ENCODE assay signal across 1 cellular context in the genomic region with DNA sequence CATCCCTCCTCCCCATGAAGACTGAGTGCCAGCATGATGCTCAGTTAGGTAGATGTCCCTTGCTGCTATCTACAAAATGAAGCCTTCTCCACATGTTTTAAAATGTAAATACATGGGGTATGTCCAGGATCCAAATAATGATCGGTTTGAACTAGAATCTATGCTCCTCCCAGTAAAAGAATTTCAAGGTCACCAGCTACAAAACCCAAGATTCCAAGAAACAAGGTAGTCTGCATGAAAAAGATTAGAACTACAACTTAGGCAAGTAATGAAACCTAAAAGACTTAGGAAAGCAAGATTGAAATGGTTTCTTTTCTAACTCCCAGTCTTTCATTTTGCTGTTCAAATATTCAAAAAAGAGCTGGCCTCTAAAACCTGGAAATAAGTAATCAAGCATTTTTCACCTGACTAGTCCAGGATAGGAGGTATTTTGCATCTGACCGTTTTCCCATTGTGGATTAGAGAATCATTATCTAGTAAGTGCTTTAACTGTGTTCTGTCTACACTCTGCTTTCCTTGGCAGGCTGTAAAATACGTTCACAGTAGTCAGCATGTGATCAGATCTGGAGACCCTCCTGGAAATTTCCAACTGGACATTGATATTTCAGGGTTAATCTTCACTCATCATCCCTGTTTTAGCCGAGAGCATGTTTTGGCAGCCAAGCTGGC.
TF ChIP-seq lines count a peak whose summit lies in the region.

No MANE protein-coding gene starts in this region.

TF ChIP-seq in K562, 482 proteins besides CTCF, POLR2A, EP300 and RAD21 (continued from another document):
- peak; percentile 42 for TF ChIP-seq RBBP5 (IDR thresholded peaks at IDR 0.05; ENCODE audit: borderline replicate concordance, insufficient read depth, low read length, poor library complexity, severe bottlenecking)
- no peak for TF ChIP-seq PML (IDR thresholded peaks at IDR 0.05; ENCODE audit: low read length)
- no peak for TF ChIP-seq MTA3 (IDR thresholded peaks at IDR 0.05; ENCODE audit: borderline replicate concordance)
- TF ChIP-seq POLR2AphosphoS5 (IDR thresholded peaks at IDR 0.05; ENCODE audit: control insufficient read depth, insufficient read depth, low read depth, low read length), result no peak
- TF ChIP-seq, protein P1, sequence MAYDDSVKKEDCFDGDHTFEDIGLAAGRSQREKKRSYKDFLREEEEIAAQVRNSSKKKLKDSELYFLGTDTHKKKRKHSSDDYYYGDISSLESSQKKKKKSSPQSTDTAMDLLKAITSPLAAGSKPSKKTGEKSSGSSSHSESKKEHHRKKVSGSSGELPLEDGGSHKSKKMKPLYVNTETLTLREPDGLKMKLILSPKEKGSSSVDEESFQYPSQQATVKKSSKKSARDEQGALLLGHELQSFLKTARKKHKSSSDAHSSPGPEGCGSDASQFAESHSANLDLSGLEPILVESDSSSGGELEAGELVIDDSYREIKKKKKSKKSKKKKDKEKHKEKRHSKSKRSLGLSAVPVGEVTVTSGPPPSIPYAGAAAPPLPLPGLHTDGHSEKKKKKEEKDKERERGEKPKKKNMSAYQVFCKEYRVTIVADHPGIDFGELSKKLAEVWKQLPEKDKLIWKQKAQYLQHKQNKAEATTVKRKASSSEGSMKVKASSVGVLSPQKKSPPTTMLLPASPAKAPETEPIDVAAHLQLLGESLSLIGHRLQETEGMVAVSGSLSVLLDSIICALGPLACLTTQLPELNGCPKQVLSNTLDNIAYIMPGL (CRISPR knock-in tag; IDR thresholded peaks at IDR 0.05), result no peak
- TF ChIP-seq, protein P2, sequence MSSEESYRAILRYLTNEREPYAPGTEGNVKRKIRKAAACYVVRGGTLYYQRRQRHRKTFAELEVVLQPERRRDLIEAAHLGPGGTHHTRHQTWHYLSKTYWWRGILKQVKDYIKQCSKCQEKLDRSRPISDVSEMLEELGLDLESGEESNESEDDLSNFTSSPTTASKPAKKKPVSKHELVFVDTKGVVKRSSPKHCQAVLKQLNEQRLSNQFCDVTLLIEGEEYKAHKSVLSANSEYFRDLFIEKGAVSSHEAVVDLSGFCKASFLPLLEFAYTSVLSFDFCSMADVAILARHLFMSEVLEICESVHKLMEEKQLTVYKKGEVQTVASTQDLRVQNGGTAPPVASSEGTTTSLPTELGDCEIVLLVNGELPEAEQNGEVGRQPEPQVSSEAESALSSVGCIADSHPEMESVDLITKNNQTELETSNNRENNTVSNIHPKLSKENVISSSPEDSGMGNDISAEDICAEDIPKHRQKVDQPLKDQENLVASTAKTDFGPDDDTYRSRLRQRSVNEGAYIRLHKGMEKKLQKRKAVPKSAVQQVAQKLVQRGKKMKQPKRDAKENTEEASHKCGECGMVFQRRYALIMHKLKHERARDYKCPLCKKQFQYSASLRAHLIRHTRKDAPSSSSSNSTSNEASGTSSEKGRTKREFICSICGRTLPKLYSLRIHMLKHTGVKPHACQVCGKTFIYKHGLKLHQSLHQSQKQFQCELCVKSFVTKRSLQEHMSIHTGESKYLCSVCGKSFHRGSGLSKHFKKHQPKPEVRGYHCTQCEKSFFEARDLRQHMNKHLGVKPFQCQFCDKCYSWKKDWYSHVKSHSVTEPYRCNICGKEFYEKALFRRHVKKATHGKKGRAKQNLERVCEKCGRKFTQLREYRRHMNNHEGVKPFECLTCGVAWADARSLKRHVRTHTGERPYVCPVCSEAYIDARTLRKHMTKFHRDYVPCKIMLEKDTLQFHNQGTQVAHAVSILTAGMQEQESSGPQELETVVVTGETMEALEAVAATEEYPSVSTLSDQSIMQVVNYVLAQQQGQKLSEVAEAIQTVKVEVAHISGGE (CRISPR knock-in tag; IDR thresholded peaks at IDR 0.05), result no peak
- TF ChIP-seq, protein P3, sequence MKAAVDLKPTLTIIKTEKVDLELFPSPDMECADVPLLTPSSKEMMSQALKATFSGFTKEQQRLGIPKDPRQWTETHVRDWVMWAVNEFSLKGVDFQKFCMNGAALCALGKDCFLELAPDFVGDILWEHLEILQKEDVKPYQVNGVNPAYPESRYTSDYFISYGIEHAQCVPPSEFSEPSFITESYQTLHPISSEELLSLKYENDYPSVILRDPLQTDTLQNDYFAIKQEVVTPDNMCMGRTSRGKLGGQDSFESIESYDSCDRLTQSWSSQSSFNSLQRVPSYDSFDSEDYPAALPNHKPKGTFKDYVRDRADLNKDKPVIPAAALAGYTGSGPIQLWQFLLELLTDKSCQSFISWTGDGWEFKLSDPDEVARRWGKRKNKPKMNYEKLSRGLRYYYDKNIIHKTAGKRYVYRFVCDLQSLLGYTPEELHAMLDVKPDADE (conservative IDR thresholded peaks at IDR 0.05; ENCODE audit: control insufficient read depth, low read depth, low read length), result no peak
- TF ChIP-seq STAT5A (IDR thresholded peaks at IDR 0.05; ENCODE audit: borderline replicate concordance, low read length), result peak; percentile 60
- TF ChIP-seq PURB (CRISPR knock-in tag; IDR thresholded peaks at IDR 0.05; ENCODE audit: low read depth), result no peak
- TF ChIP-seq RHOXF2B (CRISPR knock-in tag; conservative IDR thresholded peaks at IDR 0.05), result no peak
- no peak for TF ChIP-seq MEF2D (tag; conservative IDR thresholded peaks at IDR 0.05; ENCODE audit: low read depth)
- no peak for TF ChIP-seq ELF4 (CRISPR knock-in tag; IDR thresholded peaks at IDR 0.05)
- TF ChIP-seq ZC3H4 (CRISPR knock-in tag; IDR thresholded peaks at IDR 0.05; ENCODE audit: borderline replicate concordance), result no peak
- no peak for TF ChIP-seq ZNF23 (CRISPR knock-in tag; IDR thresholded peaks at IDR 0.05)
- no peak for TF ChIP-seq ZNF384 (IDR thresholded peaks at IDR 0.05; ENCODE audit: low read depth, low read length)
- TF ChIP-seq HDAC6 (IDR thresholded peaks at IDR 0.05; ENCODE audit: low read depth, low read length), result no peak
- TF ChIP-seq PCBP1 (IDR thresholded peaks at IDR 0.05; ENCODE audit: low read depth, low read length, poor library complexity, severe bottlenecking), result no peak
- TF ChIP-seq TFAM (CRISPR knock-in tag; conservative IDR thresholded peaks at IDR 0.05), result no peak
- TF ChIP-seq LEF1 (IDR thresholded peaks at IDR 0.05), result peak; percentile 77
- no peak for TF ChIP-seq ERF (CRISPR knock-in tag; IDR thresholded peaks at IDR 0.05)
- peak; percentile 83 for TF ChIP-seq ARID1B (IDR thresholded peaks at IDR 0.05)
- TF ChIP-seq, protein P4, sequence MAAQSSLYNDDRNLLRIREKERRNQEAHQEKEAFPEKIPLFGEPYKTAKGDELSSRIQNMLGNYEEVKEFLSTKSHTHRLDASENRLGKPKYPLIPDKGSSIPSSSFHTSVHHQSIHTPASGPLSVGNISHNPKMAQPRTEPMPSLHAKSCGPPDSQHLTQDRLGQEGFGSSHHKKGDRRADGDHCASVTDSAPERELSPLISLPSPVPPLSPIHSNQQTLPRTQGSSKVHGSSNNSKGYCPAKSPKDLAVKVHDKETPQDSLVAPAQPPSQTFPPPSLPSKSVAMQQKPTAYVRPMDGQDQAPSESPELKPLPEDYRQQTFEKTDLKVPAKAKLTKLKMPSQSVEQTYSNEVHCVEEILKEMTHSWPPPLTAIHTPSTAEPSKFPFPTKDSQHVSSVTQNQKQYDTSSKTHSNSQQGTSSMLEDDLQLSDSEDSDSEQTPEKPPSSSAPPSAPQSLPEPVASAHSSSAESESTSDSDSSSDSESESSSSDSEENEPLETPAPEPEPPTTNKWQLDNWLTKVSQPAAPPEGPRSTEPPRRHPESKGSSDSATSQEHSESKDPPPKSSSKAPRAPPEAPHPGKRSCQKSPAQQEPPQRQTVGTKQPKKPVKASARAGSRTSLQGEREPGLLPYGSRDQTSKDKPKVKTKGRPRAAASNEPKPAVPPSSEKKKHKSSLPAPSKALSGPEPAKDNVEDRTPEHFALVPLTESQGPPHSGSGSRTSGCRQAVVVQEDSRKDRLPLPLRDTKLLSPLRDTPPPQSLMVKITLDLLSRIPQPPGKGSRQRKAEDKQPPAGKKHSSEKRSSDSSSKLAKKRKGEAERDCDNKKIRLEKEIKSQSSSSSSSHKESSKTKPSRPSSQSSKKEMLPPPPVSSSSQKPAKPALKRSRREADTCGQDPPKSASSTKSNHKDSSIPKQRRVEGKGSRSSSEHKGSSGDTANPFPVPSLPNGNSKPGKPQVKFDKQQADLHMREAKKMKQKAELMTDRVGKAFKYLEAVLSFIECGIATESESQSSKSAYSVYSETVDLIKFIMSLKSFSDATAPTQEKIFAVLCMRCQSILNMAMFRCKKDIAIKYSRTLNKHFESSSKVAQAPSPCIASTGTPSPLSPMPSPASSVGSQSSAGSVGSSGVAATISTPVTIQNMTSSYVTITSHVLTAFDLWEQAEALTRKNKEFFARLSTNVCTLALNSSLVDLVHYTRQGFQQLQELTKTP (IDR thresholded peaks at IDR 0.05; ENCODE audit: low read depth in 1 of 2, partially characterized antibody in 2 of 2), result no peak
- TF ChIP-seq CBFA2T3 (IDR thresholded peaks at IDR 0.05), result peak; percentile 60
- TF ChIP-seq, protein P5, sequence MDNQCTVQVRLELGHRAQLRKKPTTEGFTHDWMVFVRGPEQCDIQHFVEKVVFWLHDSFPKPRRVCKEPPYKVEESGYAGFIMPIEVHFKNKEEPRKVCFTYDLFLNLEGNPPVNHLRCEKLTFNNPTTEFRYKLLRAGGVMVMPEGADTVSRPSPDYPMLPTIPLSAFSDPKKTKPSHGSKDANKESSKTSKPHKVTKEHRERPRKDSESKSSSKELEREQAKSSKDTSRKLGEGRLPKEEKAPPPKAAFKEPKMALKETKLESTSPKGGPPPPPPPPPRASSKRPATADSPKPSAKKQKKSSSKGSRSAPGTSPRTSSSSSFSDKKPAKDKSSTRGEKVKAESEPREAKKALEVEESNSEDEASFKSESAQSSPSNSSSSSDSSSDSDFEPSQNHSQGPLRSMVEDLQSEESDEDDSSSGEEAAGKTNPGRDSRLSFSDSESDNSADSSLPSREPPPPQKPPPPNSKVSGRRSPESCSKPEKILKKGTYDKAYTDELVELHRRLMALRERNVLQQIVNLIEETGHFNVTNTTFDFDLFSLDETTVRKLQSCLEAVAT (IDR thresholded peaks at IDR 0.05), result no peak
- TF ChIP-seq CBX3 (IDR thresholded peaks at IDR 0.05; ENCODE audit: borderline replicate concordance in 1 of 2, low read length in 2 of 2), result no peak
- TF ChIP-seq RBFOX2 (IDR thresholded peaks at IDR 0.05; ENCODE audit: low read depth, low read length), result no peak
